In the genomic region with DNA sequence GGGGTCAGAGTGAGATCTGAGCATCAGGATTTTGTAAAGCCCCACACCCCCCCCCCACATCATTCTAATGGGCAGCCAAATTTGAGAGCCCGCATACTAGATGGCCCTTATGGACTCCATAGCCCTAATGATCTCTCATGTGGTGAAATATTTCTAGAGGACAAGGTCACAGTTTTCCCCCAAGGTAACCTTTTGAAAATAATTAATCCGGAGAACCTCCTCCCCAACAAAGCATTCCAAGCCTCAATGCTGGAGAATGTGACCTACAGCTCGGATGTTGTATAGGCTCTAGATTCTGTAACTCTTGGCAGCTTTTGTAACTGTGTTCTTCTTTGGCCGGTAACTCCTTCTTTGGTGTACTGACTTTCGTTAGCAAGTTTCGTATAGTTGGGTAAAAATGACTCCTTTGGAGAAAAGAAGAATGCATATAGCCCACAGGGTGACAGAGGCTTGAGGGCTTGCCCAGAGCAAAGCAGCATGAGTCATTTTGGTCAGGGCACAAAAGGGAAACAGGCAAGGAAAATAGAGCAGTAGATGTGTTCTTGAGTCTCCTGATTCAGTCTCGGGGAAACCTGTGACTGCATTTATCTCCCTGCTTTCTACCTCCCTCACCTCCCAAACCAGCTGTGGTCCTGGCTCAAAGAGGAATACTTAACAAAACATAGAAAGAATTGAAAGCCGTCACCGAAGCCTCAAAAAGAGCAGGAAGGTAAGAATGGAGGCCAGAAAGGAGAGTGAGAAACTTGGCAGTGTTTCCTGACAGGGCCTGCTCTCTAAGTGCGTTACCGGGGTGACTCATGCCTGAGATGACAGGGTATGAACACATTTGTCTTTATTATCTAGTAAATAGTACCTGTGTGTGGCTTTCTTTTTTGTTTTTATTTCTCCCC, we compare ENCODE assay signal across 8 cellular contexts. TPM values are rescaled to one million over a fixed set of nuclear protein-coding genes. Genes with fewer than 3 reads are reported as not detected.
DNase-seq lines count a peak whose midpoint lies in the region; ATAC-seq and TF ChIP-seq lines count a peak whose summit lies in the region.

No MANE protein-coding gene starts in this region.

- peak; percentile 87 for DNase-seq in ACHN
- DNase-seq in NOMO-1 treated with dmso at 0.1 percent for 144 hours (lab: John Stamatoyannopoulos, UW; ENCODE audit: unreplicated experiment): peak; percentile 62
- peak; percentile 94 for DNase-seq in mammary epithelial cell
- DNase-seq in progenitor cell of endocrine pancreas (ENCODE audit: low spot score, unreplicated experiment): no peak
- no peak for DNase-seq in upper lobe of right lung
- no peak for DNase-seq in cerebellar cortex (ENCODE audit: low spot score)
- no peak for DNase-seq in posterior cingulate gyrus

- CTCF ChIA-PET in mammary epithelial cell (lab: Charles Lee; ENCODE audit: low non-redundant PET): no interaction called here

- in situ Hi-C loops in ACHN (cut with HindIII; ENCODE audit: low pct_ligation_motif_present, low pct_unique_long_range_greater_than_20kb, low sequenced_read_pairs) (no loop called here), mammary epithelial cell (cut with MboI; ENCODE audit: low sequenced_read_pairs in 2 of 2) (no loop called here)

- H3K9me3 Mint-ChIP-seq in progenitor cell of endocrine pancreas (ENCODE audit: low read depth): no peaks in the 10 kb centered on the region

- H3K4me1 Mint-ChIP-seq in progenitor cell of endocrine pancreas (ENCODE audit: low read depth): peaks cover 8% of the 10 kb centered on the region

- peaks cover 18% of the 10 kb centered on the region for H3K27me3 Mint-ChIP-seq in progenitor cell of endocrine pancreas

- H3K4me3 ChIP-seq in mammary epithelial cell (replicated peaks in 1 of 3; ENCODE audit: insufficient read depth in 1 of 3, low read depth in 2 of 3, low read length in 3 of 3): peak overlapping the region in 1 of 3 experiments; percentile 15
- H3K4me3 ChIP-seq in upper lobe of right lung: no peak overlapping the region

- H3K4me3 Mint-ChIP-seq in progenitor cell of endocrine pancreas (ENCODE audit: low read depth): no peak overlapping the region

- H3K9me3 ChIP-seq in mammary epithelial cell (replicated peaks; ENCODE audit: insufficient read depth, low read length) (no peaks in the 10 kb centered on the region), upper lobe of right lung (no peaks in the 10 kb centered on the region)

- peak overlapping the region; percentile 77 for H2AFZ ChIP-seq in mammary epithelial cell (ENCODE audit: low read depth, low read length)

- dilution Hi-C loops in mammary epithelial cell (cut with HindIII; ENCODE audit: low sequenced_read_pairs): no loop called here

- H3K79me2 ChIP-seq in mammary epithelial cell (ENCODE audit: insufficient read depth, low read length): no peaks in the 10 kb centered on the region

- H3K36me3 Mint-ChIP-seq in progenitor cell of endocrine pancreas (ENCODE audit: insufficient read depth): no peaks in the 10 kb centered on the region

- peak overlapping the region; percentile 74 for H3K27ac Mint-ChIP-seq in progenitor cell of endocrine pancreas

- peaks cover 37% of the 10 kb centered on the region for H3K4me1 ChIP-seq in mammary epithelial cell (ENCODE audit: insufficient read depth, low read length)
- no peaks in the 10 kb centered on the region for H3K4me1 ChIP-seq in upper lobe of right lung

- BruUV-seq in mammary epithelial cell (replicated peaks; lab: Mats Ljungman, UMichigan): no TSS peak

- peak overlapping the region; percentile 74 for H3K4me2 ChIP-seq in mammary epithelial cell (ENCODE audit: insufficient read depth, low read depth, low read length)

- peaks cover 6% of the 10 kb centered on the region for H3K27me3 ChIP-seq in mammary epithelial cell (ENCODE audit: insufficient read depth, low read length)
- H3K27me3 ChIP-seq in upper lobe of right lung: no peaks in the 10 kb centered on the region

- H3K9ac ChIP-seq in mammary epithelial cell (ENCODE audit: insufficient read depth, low read length): peak overlapping the region; percentile 74

- peak; percentile 47 for ATAC-seq in GM18867 (IDR thresholded peaks at IDR 0.05; ENCODE audit: unreplicated experiment)
- ATAC-seq in upper lobe of right lung: no peak

- intact Hi-C loops in mammary epithelial cell (cut with micrococcal nuclease): loop anchor here (5.0 kb wide), 1 partner anchor 329 kb away; no protein-coding TSS in a partner anchor
- intact Hi-C loops in upper lobe of right lung (cut with DNase I): loop anchor here (10.0 kb wide), 1 partner anchor 201 kb away; no protein-coding TSS in a partner anchor
- intact Hi-C loops in posterior cingulate gyrus (cut with DNase I): loop anchor here (10.0 kb wide), 1 partner anchor 291 kb away; no protein-coding TSS in a partner anchor

- H3K27ac ChIP-seq in mammary epithelial cell (ENCODE audit: insufficient read depth, low read depth, low read length) (peak overlapping the region; percentile 73), upper lobe of right lung (no peak overlapping the region)

- H3K36me3 ChIP-seq in mammary epithelial cell (ENCODE audit: insufficient read depth, low read length): no peaks in the 10 kb centered on the region
- H3K36me3 ChIP-seq in upper lobe of right lung: no peaks in the 10 kb centered on the region

- WGBS in mammary epithelial cell (ENCODE audit: low coverage, missing lambda C conversion rate): 35% methylated on average over 10 of the region's 11 CpGs

- H4K20me1 ChIP-seq in mammary epithelial cell (ENCODE audit: insufficient read depth, low read length): no peaks in the 10 kb centered on the region

- no peak for TF ChIP-seq CTCF in mammary epithelial cell (conservative IDR thresholded peaks at IDR 0.05 in 1 of 2, IDR thresholded peaks at IDR 0.05 in 1 of 2; ENCODE audit: extremely low read depth in 1 of 2, insufficient read depth in 1 of 2, low read depth in 1 of 2, low read length in 2 of 2)
- TF ChIP-seq CTCF in progenitor cell of endocrine pancreas (IDR thresholded peaks at IDR 0.05; ENCODE audit: unreplicated experiment): no peak
- no peak for TF ChIP-seq CTCF in upper lobe of right lung (IDR thresholded peaks at IDR 0.05)

RNA-seq across cellular contexts. Expression of a gene that starts 6.5 kb away (rescaled TPM):
- total RNA-seq in mammary epithelial cell: 1 to 10 TPM; 3.7 to 7.6 TPM
- 1.4 TPM for polyA plus RNA-seq in mammary epithelial cell
- polyA minus RNA-seq in mammary epithelial cell: not detected
- total RNA-seq in progenitor cell of endocrine pancreas: 15.0 and 16.4 TPM in 2 replicates
- 11.2 TPM for total RNA-seq in upper lobe of right lung

Comparison
In these comparisons a context has a peak if more than half of its experiments do, and no peak if none do; other contexts are left out.
1. DNase-seq: peak in ACHN (single experiment), NOMO-1 treated with dmso at 0.1 percent for 144 hours (single experiment) and mammary epithelial cell (single experiment); none in progenitor cell of endocrine pancreas (single experiment), upper lobe of right lung (single experiment), cerebellar cortex (single experiment) and posterior cingulate gyrus (0 of 10).